In genomic region chr22:21734540-21735197, GRCh38 we compare ENCODE assay signal across 8 cellular contexts. TPM values are rescaled to one million over a fixed set of nuclear protein-coding genes. Genes with fewer than 3 reads are reported as not detected.
DNase-seq lines count a peak whose midpoint lies in the region; ATAC-seq, FAIRE-seq and TF ChIP-seq lines count a peak whose summit lies in the region.

No MANE protein-coding gene starts in this region.

- peak; percentile 72 for DNase-seq in activated CD4-positive, alpha-beta T cell treated with anti-CD3 and anti-CD28 coated beads, Interleukin-2, amount 10 ng/mL, durations not matched to agents 24 days and 14 days
- no peak for DNase-seq in activated CD4-positive, alpha-beta T cell treated with anti-CD3 and anti-CD28 coated beads, Interleukin-2, amount 50 U/mL, for 1 hour
- DNase-seq in SW480 (ENCODE audit: low spot score) (peak; percentile 31), fibroblast of the aortic adventitia (ENCODE audit: low read depth) (no peak), gastrocnemius medialis (no peak), D721Med (ENCODE audit: insufficient read length, low spot score) (no peak)

- no peaks in the 10 kb centered on the region for H3K27me3 ChIP-seq in gastrocnemius medialis

- in situ Hi-C loops in gastrocnemius medialis (cut with MboI; ENCODE audit: low sequenced_read_pairs in 4 of 4), result loop anchor here in 1 of 4 donors (25.0 kb wide), 1 partner anchor 103 kb away; no protein-coding TSS in a partner anchor

- H3K27ac ChIP-seq in gastrocnemius medialis, result peak overlapping the region; percentile 83 to 91 (median 87)

- H3K27me3 Mint-ChIP-seq in activated CD4-positive, alpha-beta T cell treated with anti-CD3 and anti-CD28 coated beads, Interleukin-2, amount 10 ng/mL, durations not matched to agents 24 days and 14 days, result peaks cover 19% of the 10 kb centered on the region

- no peak for TF ChIP-seq POLR2A in gastrocnemius medialis (IDR thresholded peaks at IDR 0.05)

- H3K9me3 Mint-ChIP-seq in activated CD4-positive, alpha-beta T cell treated with anti-CD3 and anti-CD28 coated beads, Interleukin-2, amount 10 ng/mL, durations not matched to agents 24 days and 14 days, result no peaks in the 10 kb centered on the region

- ATAC-seq in gastrocnemius medialis, result peak; percentile 21 to 51
- no peak for ATAC-seq in GM21576 (IDR thresholded peaks at IDR 0.05; ENCODE audit: unreplicated experiment)
- no peak for ATAC-seq in GM21526 (IDR thresholded peaks at IDR 0.05; ENCODE audit: low FRiP score, unreplicated experiment)

- TF ChIP-seq CTCF in fibroblast of the aortic adventitia (IDR thresholded peaks at IDR 0.05; ENCODE audit: insufficient read depth, low read length) (no peak), gastrocnemius medialis (IDR thresholded peaks at IDR 0.05 in 4 of 5, conservative IDR thresholded peaks at IDR 0.05 in 1 of 5) (no peak), D721Med (IDR thresholded peaks at IDR 0.05; ENCODE audit: insufficient read depth, missing control alignments) (no peak)

- peak overlapping the region; percentile 87 for H3K4me3 Mint-ChIP-seq in activated CD4-positive, alpha-beta T cell treated with anti-CD3 and anti-CD28 coated beads, Interleukin-2, amount 10 ng/mL, durations not matched to agents 24 days and 14 days

- intact Hi-C loops in activated CD4-positive, alpha-beta T cell treated with anti-CD3 and anti-CD28 coated beads, Interleukin-2, amount 10 ng/mL, durations not matched to agents 24 days and 14 days (cut with micrococcal nuclease), result loop anchor here (1.0 to 2.0 kb wide), 6 partner anchors 28 to 133 kb away; partner anchors contain the start of genes MAPK1 and PPIL2
- intact Hi-C loops in gastrocnemius medialis (cut with DNase I; ENCODE audit: low total_unique reads), result loop anchor here (1.0 to 2.0 kb wide), 2 partner anchors 20 to 132 kb away; partner anchors contain the start of gene MAPK1

- H3K4me3 ChIP-seq in fibroblast of the aortic adventitia (ENCODE audit: low read depth, low read length) (peak overlapping the region; percentile 55), gastrocnemius medialis (peak overlapping the region; percentile 61 to 74 (median 70))

- H3K4me1 Mint-ChIP-seq in activated CD4-positive, alpha-beta T cell treated with anti-CD3 and anti-CD28 coated beads, Interleukin-2, amount 10 ng/mL, durations not matched to agents 24 days and 14 days, result peaks cover 17% of the 10 kb centered on the region

- peak overlapping the region; percentile 84 for H3K27ac Mint-ChIP-seq in activated CD4-positive, alpha-beta T cell treated with anti-CD3 and anti-CD28 coated beads, Interleukin-2, amount 10 ng/mL, durations not matched to agents 24 days and 14 days

- no peak for FAIRE-seq in D721Med (lab: Jason Lieb, UNC)

- H3K4me1 ChIP-seq in gastrocnemius medialis, result peaks cover 9 to 16% of the 10 kb centered on the region in 2 donors

- no peaks in the 10 kb centered on the region for H3K9me3 ChIP-seq in gastrocnemius medialis

- no peaks in the 10 kb centered on the region for H3K36me3 ChIP-seq in gastrocnemius medialis

- no peaks in the 10 kb centered on the region for H3K36me3 Mint-ChIP-seq in activated CD4-positive, alpha-beta T cell treated with anti-CD3 and anti-CD28 coated beads, Interleukin-2, amount 10 ng/mL, durations not matched to agents 24 days and 14 days (ENCODE audit: low read depth)

RNA-seq across cellular contexts. Expression of gene YPEL1, which starts 0.9 kb away (rescaled TPM):
- total RNA-seq in activated CD4-positive, alpha-beta T cell treated with anti-CD3 and anti-CD28 coated beads, Interleukin-2, amount 10 ng/mL, durations not matched to agents 24 days and 14 days, result 0.61 and 1.3 TPM in 2 replicates
- total RNA-seq in fibroblast of the aortic adventitia (ENCODE audit: low replicate concordance) (1.3 and 4.4 TPM in 2 replicates), gastrocnemius medialis (10 to 100 TPM; 23.6 to 42.1 (median 36.4) TPM)

Comparison
In these comparisons a context has a peak if more than half of its experiments do, and no peak if none do; other contexts are left out.
1. DNase-seq: peak in activated CD4-positive, alpha-beta T cell treated with anti-CD3 and anti-CD28 coated beads, Interleukin-2, amount 10 ng/mL, durations not matched to agents 24 days and 14 days (single experiment) and SW480 (single experiment); none in activated CD4-positive, alpha-beta T cell treated with anti-CD3 and anti-CD28 coated beads, Interleukin-2, amount 50 U/mL, for 1 hour (single experiment), fibroblast of the aortic adventitia (single experiment), gastrocnemius medialis (0 of 2) and D721Med (single experiment).
2. ATAC-seq: peak in gastrocnemius medialis (2 of 2); none in GM21576 (single experiment) and GM21526 (single experiment).